ENCODE assay signal across 7 cellular contexts in genomic region chr19:8158411-8159074, GRCh38. TPM values are rescaled to one million over a fixed set of nuclear protein-coding genes. Genes with fewer than 3 reads are reported as not detected.
DNase-seq lines count a peak whose midpoint lies in the region; ATAC-seq and TF ChIP-seq lines count a peak whose summit lies in the region.

No MANE protein-coding gene starts in this region.

- H3K9ac ChIP-seq in SK-N-MC (ENCODE audit: insufficient read length) (no peak overlapping the region), smooth muscle cell (ENCODE audit: low read depth) (no peak overlapping the region)

- in situ Hi-C loops in astrocyte of the cerebellum (cut with HindIII; ENCODE audit: low sequenced_read_pairs), result no loop called here

- no peaks in the 10 kb centered on the region for H3K79me2 ChIP-seq in smooth muscle cell (ENCODE audit: low read depth)

- no peak overlapping the region for H3K4me2 ChIP-seq in smooth muscle cell

- no peak overlapping the region for H2AFZ ChIP-seq in smooth muscle cell (ENCODE audit: low read depth)

- H3K27ac ChIP-seq in SK-N-MC (no peak overlapping the region), smooth muscle cell (ENCODE audit: low read depth) (no peak overlapping the region)

- TF ChIP-seq CTCF in GM12864 (IDR thresholded peaks at IDR 0.05; ENCODE audit: low read depth, low read length, missing control alignments), result peak; percentile 75
- TF ChIP-seq CTCF in astrocyte of the cerebellum (IDR thresholded peaks at IDR 0.05; ENCODE audit: low read depth, low read length, missing control alignments), result peak; percentile 64
- TF ChIP-seq CTCF in smooth muscle cell (IDR thresholded peaks at IDR 0.05; ENCODE audit: borderline replicate concordance, insufficient read depth, poor library complexity, severe bottlenecking), result peak; percentile 65

- WGBS in smooth muscle cell (ENCODE audit: low lambda C conversion rate), result 70% methylated on average over 14 of the region's 14 CpGs

- H3K9me3 ChIP-seq in SK-N-MC (ENCODE audit: low read depth, low read length) (no peaks in the 10 kb centered on the region), smooth muscle cell (replicated peaks; ENCODE audit: low read depth) (no peaks in the 10 kb centered on the region)

- no peak for ATAC-seq in GM21390 (IDR thresholded peaks at IDR 0.05; ENCODE audit: unreplicated experiment)

- H3K36me3 ChIP-seq in SK-N-MC (ENCODE audit: insufficient read depth, low read length) (no peaks in the 10 kb centered on the region), smooth muscle cell (ENCODE audit: low read depth) (no peaks in the 10 kb centered on the region)

- DNase-seq in GM12864 (ENCODE audit: low read depth) (peak; percentile 70), NCI-H1105 treated with DMSO at 0.1 percent for 48 hours (lab: John Stamatoyannopoulos, UW) (peak; percentile 69), SK-N-MC (ENCODE audit: low read depth, low spot score) (peak; percentile 61), astrocyte of the cerebellum (ENCODE audit: low read depth) (peak; percentile 69), hypothalamus (lab: John Stamatoyannopoulos, UW) (peak in 34 of 51 donors; percentile 4 to 74 (median 28)), smooth muscle cell (lab: John Stamatoyannopoulos, UW; ENCODE audit: unreplicated experiment) (no peak)

- H3K4me3 ChIP-seq in GM12864 (ENCODE audit: low read depth, low read length), result no peak overlapping the region
- H3K4me3 ChIP-seq in SK-N-MC, result no peak overlapping the region
- H3K4me3 ChIP-seq in astrocyte of the cerebellum (ENCODE audit: low read depth, low read length), result no peak overlapping the region
- no peak overlapping the region for H3K4me3 ChIP-seq in smooth muscle cell

- no peaks in the 10 kb centered on the region for H3K4me1 ChIP-seq in smooth muscle cell (ENCODE audit: low read depth)

- H4K20me1 ChIP-seq in smooth muscle cell (ENCODE audit: low read depth), result no peaks in the 10 kb centered on the region

- H3F3A ChIP-seq in smooth muscle cell (ENCODE audit: low read depth), result no peaks in the 10 kb centered on the region

- H3K27me3 ChIP-seq in smooth muscle cell (ENCODE audit: low read depth), result no peaks in the 10 kb centered on the region

RNA-seq across cellular contexts. Expression of gene FBN3, which starts 9.2 kb away (rescaled TPM):
- not detected in 2 replicates for total RNA-seq in smooth muscle cell
- not detected in 2 replicates for polyA plus RNA-seq in smooth muscle cell

RNA-seq across cellular contexts. Expression of gene CERS4, which starts 50.6 kb away (rescaled TPM):
- total RNA-seq in smooth muscle cell, result 14.7 and 19.9 TPM in 2 replicates
- 20.9 and 27.0 TPM in 2 replicates for polyA plus RNA-seq in smooth muscle cell
